Comparison of ENCODE assay signal across 8 cellular contexts in the genomic region with DNA sequence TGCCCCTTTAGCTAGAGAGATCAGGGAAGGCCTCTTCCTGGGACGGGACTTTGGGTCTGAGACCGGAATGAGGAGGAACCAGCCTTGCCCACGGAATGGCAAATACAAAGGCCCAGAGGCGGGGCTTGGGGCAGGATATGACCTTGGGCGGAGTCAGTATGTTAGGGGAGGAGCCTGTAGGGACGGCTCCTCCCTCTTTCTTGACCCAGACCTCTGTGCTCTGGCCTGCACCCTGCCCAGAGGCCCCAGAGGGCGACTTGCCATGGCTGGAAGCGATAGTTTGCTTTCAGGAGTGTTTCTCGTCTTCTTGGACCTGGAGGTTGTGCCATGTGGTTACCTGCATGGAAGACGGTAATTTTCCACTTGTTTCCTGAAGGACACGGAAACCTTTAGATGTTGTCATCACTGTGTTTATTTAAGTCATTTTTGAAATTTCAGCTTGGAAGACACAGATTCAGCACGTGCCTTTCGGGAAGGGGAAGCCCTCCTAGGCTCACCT.
DNase-seq lines count a peak whose midpoint lies in the region; ATAC-seq and TF ChIP-seq lines count a peak whose summit lies in the region.

No MANE protein-coding gene starts in this region.

- H3K4me3 Mint-ChIP-seq in CD14-positive monocyte: peak overlapping the region; percentile 77 to 95
- no peak overlapping the region for H3K4me3 Mint-ChIP-seq in activated T-cell treated with anti-CD3 and anti-CD28 coated beads, Interleukin-2, amount 50 U/mL, for 4 hours
- no peak overlapping the region for H3K4me3 Mint-ChIP-seq in effector memory CD8-positive, alpha-beta T cell

- peak overlapping the region; percentile 65 for H3K27ac ChIP-seq in RWPE2 (ENCODE audit: poor library complexity, severe bottlenecking)
- H3K27ac ChIP-seq in heart left ventricle: peak overlapping the region; percentile 66 to 99 (median 90)

- ATAC-seq in RWPE2 (ENCODE audit: low read depth) (peak; percentile 18; the same call in 1 of the 3 replicates), heart left ventricle (peak; percentile 28 to 64 (median 54)), omental fat pad (ENCODE audit: low FRiP score) (peak; percentile 30), GM18870 (IDR thresholded peaks at IDR 0.05; ENCODE audit: unreplicated experiment) (no peak)
- ATAC-seq in activated T-cell treated with anti-CD3 and anti-CD28 coated beads, Interleukin-2, amount 50 U/mL, for 4 hours: no peak
- no peak for ATAC-seq in effector memory CD8-positive, alpha-beta T cell (replicated peaks)

- H3K4me1 ChIP-seq in RWPE2 (ENCODE audit: insufficient read depth, poor library complexity, severe bottlenecking) (peaks cover 42% of the 10 kb centered on the region), heart left ventricle (peaks cover 18 to 95% (median 87%) of the 10 kb centered on the region in 12 donors)

- H3K27me3 ChIP-seq in RWPE2 (ENCODE audit: insufficient read depth, poor library complexity, severe bottlenecking) (no peaks in the 10 kb centered on the region), heart left ventricle (peaks cover 0 to 10% (median 0%) of the 10 kb centered on the region in 9 donors)

- no peaks in the 10 kb centered on the region for H3K36me3 Mint-ChIP-seq in CD14-positive monocyte
- no peaks in the 10 kb centered on the region for H3K36me3 Mint-ChIP-seq in activated T-cell treated with anti-CD3 and anti-CD28 coated beads, Interleukin-2, amount 50 U/mL, for 4 hours (ENCODE audit: insufficient read depth)
- H3K36me3 Mint-ChIP-seq in effector memory CD8-positive, alpha-beta T cell (ENCODE audit: insufficient read depth): peaks cover 2% of the 10 kb centered on the region

- DNase-seq in CD14-positive monocyte (ENCODE audit: low spot score) (no peak), RWPE2 (ENCODE audit: low spot score) (no peak), heart left ventricle (peak in 4 of 5 donors; percentile 49 to 66 (median 60)), omental fat pad (ENCODE audit: low spot score) (no peak), anterior cingulate cortex (lab: John Stamatoyannopoulos, UW) (no peak)
- DNase-seq in activated T-cell treated with anti-CD3 and anti-CD28 coated beads, Interleukin-2, amount 50 U/mL, for 4 hours: no peak
- no peak for DNase-seq in effector memory CD8-positive, alpha-beta T cell

- H3K9me3 ChIP-seq in RWPE2 (ENCODE audit: severe bottlenecking): no peaks in the 10 kb centered on the region
- no peaks in the 10 kb centered on the region for H3K9me3 ChIP-seq in heart left ventricle

- no peaks in the 10 kb centered on the region; the same call in 1 of the 2 replicates for H3K36me3 ChIP-seq in RWPE2 (ENCODE audit: low read depth)
- no peaks in the 10 kb centered on the region for H3K36me3 ChIP-seq in heart left ventricle

- peak overlapping the region in 1 of 7 donors; percentile 11 for H3K27ac Mint-ChIP-seq in CD14-positive monocyte
- H3K27ac Mint-ChIP-seq in effector memory CD8-positive, alpha-beta T cell: no peak overlapping the region

- intact Hi-C loops in CD14-positive monocyte (cut with micrococcal nuclease): no loop called here
- intact Hi-C loops in heart left ventricle (cut with DNase I): loop anchor here in 3 of 10 donors (5.0 to 10.0 kb wide), 3 partner anchors 40 to 192 kb away; no protein-coding TSS in a partner anchor

- no peak for TF ChIP-seq CTCF in CD14-positive monocyte (IDR thresholded peaks at IDR 0.05)
- no peak for TF ChIP-seq CTCF in RWPE2 (IDR thresholded peaks at IDR 0.05; ENCODE audit: poor library complexity, severe bottlenecking)
- TF ChIP-seq CTCF in heart left ventricle (IDR thresholded peaks at IDR 0.05): no peak
- no peak for TF ChIP-seq CTCF in omental fat pad (IDR thresholded peaks at IDR 0.05)

- H3K9me3 Mint-ChIP-seq in CD14-positive monocyte: peaks cover 0 to 11% (median 0%) of the 10 kb centered on the region in 7 donors
- H3K9me3 Mint-ChIP-seq in activated T-cell treated with anti-CD3 and anti-CD28 coated beads, Interleukin-2, amount 50 U/mL, for 4 hours: no peaks in the 10 kb centered on the region
- no peaks in the 10 kb centered on the region for H3K9me3 Mint-ChIP-seq in effector memory CD8-positive, alpha-beta T cell

- H3K4me3 ChIP-seq in RWPE2 (ENCODE audit: severe bottlenecking) (no peak overlapping the region), heart left ventricle (peak overlapping the region in 9 of 12 donors; percentile 53 to 70 (median 59))

- 57 to 73% (median 61%) methylated on average over 13 of the region's 13 CpGs for WGBS in heart left ventricle, 4 donors

- H3K27me3 Mint-ChIP-seq in CD14-positive monocyte (ENCODE audit: low read depth in 3 of 3): peaks cover 38 to 60% (median 53%) of the 10 kb centered on the region in 3 donors
- H3K27me3 Mint-ChIP-seq in activated T-cell treated with anti-CD3 and anti-CD28 coated beads, Interleukin-2, amount 50 U/mL, for 4 hours (ENCODE audit: low read depth): peaks cover 43% of the 10 kb centered on the region
- peaks cover 10 to 33% of the 10 kb centered on the region in 2 donors for H3K27me3 Mint-ChIP-seq in effector memory CD8-positive, alpha-beta T cell

- H3K4me1 Mint-ChIP-seq in CD14-positive monocyte: peaks cover 9% of the 10 kb centered on the region
- peaks cover 8% of the 10 kb centered on the region for H3K4me1 Mint-ChIP-seq in activated T-cell treated with anti-CD3 and anti-CD28 coated beads, Interleukin-2, amount 50 U/mL, for 4 hours (ENCODE audit: low read depth)
- H3K4me1 Mint-ChIP-seq in effector memory CD8-positive, alpha-beta T cell (ENCODE audit: low read depth in 2 of 2): peaks cover 29 to 41% of the 10 kb centered on the region in 2 donors

- TF ChIP-seq POLR2A in heart left ventricle (IDR thresholded peaks at IDR 0.05): no peak

Comparison
In these comparisons a context has a peak if more than half of its experiments do, and no peak if none do; other contexts are left out.
1. DNase-seq: peak in heart left ventricle (4 of 5); none in CD14-positive monocyte (single experiment), RWPE2 (single experiment), omental fat pad (single experiment), activated T-cell treated with anti-CD3 and anti-CD28 coated beads, Interleukin-2, amount 50 U/mL, for 4 hours (single experiment), effector memory CD8-positive, alpha-beta T cell (0 of 3) and anterior cingulate cortex (0 of 58).
2. H3K4me3 Mint-ChIP-seq: peak in CD14-positive monocyte (2 of 2); none in activated T-cell treated with anti-CD3 and anti-CD28 coated beads, Interleukin-2, amount 50 U/mL, for 4 hours (single experiment) and effector memory CD8-positive, alpha-beta T cell (0 of 2).
3. ATAC-seq: peak in RWPE2 (single experiment), heart left ventricle (4 of 4) and omental fat pad (single experiment); none in activated T-cell treated with anti-CD3 and anti-CD28 coated beads, Interleukin-2, amount 50 U/mL, for 4 hours (0 of 2), effector memory CD8-positive, alpha-beta T cell (single experiment) and GM18870 (single experiment).